ENCODE assay signal across 11 cellular contexts in the genomic region with DNA sequence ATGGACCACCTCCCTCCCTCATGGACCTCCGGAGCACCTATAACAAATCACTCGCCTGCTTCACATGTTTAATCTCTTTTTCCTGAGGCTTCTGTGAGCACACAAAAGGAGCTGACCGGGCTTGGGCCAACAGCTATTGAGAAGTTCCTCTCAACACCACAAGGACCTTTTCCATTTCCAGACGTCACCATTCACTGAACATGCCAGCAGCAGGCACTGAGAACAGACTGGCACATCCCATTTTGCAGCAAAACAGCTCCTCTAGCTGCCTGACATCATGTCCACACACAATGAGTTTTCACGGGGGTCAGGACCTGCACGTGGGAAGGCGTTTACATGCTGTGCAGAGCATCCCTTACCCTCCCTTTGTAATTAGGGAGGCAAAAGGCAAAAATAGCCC. TPM values are rescaled to one million over a fixed set of nuclear protein-coding genes. Genes with fewer than 3 reads are reported as not detected.
"Had no signal": no experiment of that assay in that cellular context is flagged by ENCODE, and none has a peak within 500 bp of the region (broad histone marks: within the 10 kb centered on the region; RNA-seq: fewer than 3 reads in every experiment).

No MANE protein-coding gene starts in this region.

- H3K9me3 Mint-ChIP-seq: HFFc6, IgD-negative memory B cell had no signal

- H3K4me1 Mint-ChIP-seq: IgD-negative memory B cell had no signal

- H3K9me3 ChIP-seq: HAP-1 had no signal

- H3K4me3 Mint-ChIP-seq: HFFc6, IgD-negative memory B cell had no signal

- H3K36me3 ChIP-seq: HAP-1 had no signal

- H3K36me3 Mint-ChIP-seq: IgD-negative memory B cell had no signal

- H3K4me3 ChIP-seq: GM23248, HAP-1 had no signal

- DNase-seq: GM23248, GOT3, H7, HFFc6 had no signal

- H3K27ac Mint-ChIP-seq: HFFc6 had no signal

- H3K9ac ChIP-seq: GM23248 had no signal

- H3K27ac ChIP-seq: GM23248, HL-60 had no signal

- H3K4me1 ChIP-seq: HAP-1 had no signal

- ATAC-seq: HCT116, HepG2 had no signal

- H2AFZ ChIP-seq: GM23248 had no signal

- FAIRE-seq: HepG2 had no signal

RNA-seq across cellular contexts. Expression of gene SUSD4, which starts 11.0 kb away (rescaled TPM):
- total RNA-seq: HepG2 had no signal

RNA-seq across cellular contexts. Expression of gene CCDC185, which starts 40.3 kb away (rescaled TPM):
- total RNA-seq: GM23248, H4, H7, HepG2, HFFc6, HT1080 had no signal
